In genomic region chr10:35211390-35211789, GRCh38 we compare ENCODE assay signal across 1 cellular context.
TF ChIP-seq lines count a peak whose summit lies in the region.

No MANE protein-coding gene starts in this region.

TF ChIP-seq in K562, 482 proteins besides CTCF, POLR2A, EP300 and RAD21 (continued from another document):
- TF ChIP-seq, protein P1, sequence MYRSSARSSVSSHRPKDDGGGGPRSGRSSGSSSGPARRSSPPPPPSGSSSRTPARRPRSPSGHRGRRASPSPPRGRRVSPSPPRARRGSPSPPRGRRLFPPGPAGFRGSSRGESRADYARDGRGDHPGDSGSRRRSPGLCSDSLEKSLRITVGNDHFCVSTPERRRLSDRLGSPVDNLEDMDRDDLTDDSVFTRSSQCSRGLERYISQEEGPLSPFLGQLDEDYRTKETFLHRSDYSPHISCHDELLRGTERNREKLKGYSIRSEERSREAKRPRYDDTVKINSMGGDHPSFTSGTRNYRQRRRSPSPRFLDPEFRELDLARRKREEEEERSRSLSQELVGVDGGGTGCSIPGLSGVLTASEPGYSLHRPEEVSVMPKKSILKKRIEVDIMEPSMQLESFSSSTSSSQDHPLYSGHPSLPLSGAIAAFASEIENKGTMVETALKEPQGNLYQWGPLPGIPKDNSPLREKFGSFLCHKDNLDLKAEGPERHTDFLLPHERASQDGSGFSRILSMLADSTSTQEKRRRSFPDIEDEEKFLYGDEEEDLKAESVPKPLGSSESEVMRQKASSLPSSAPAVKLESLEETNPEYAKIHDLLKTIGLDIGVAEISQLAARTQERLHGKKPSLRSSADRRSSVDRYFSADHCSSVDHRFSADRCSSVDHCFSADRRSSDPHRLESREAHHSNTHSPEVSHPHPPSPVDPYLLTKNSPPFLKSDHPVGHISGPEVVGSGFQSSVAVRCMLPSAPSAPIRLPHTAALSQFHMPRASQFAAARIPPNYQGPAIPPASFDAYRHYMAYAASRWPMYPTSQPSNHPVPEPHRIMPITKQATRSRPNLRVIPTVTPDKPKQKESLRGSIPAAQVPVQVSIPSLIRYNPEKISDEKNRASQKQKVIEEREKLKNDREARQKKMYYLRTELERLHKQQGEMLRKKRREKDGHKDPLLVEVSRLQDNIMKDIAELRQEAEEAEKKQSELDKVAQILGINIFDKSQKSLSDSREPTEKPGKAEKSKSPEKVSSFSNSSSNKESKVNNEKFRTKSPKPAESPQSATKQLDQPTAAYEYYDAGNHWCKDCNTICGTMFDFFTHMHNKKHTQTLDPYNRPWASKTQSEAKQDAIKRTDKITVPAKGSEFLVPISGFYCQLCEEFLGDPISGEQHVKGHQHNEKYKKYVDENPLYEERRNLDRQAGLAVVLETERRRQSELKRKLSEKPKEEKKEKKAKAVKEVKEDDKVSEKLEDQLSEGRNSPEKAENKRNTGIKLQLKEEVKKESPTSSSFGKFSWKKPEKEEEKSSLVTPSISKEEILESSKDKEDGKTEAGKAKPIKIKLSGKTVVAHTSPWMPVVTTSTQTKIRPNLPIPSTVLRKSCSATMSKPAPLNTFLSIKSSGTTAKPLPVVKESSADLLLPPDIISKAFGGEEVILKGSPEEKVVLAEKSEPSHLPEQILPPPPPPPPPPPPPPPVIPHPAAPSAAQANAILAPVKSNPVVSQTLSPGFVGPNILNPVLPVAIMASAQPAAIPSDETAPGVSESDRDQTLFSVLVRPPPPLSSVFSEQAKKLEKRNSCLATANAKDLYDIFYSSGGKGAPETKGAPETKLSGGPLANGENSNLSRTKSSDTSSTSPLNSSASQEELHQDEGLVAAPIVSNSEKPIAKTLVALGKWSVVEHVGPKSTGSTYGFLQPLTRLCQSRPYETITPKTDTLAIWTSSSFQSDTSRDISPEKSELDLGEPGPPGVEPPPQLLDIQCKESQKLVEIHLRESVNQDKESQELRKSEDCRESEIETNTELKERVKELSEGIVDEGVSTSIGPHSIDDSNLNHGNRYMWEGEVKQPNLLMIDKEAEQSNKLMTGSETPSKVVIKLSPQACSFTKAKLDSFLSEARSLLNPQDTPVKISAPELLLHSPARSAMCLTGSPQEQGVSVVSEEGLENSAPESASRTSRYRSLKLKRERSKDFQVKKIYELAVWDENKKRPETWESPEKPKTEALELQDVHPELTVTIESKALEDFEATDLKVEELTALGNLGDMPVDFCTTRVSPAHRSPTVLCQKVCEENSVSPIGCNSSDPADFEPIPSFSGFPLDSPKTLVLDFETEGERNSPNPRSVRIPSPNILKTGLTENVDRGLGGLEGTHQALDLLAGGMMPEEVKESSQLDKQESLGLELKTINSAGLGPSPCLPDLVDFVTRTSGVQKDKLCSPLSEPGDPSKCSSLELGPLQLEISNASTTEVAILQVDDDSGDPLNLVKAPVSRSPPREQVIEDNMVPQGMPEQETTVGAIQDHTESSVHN (IDR thresholded peaks at IDR 0.05; ENCODE audit: borderline replicate concordance in 1 of 2, low read depth in 1 of 2), result no peak
